Comparison of ENCODE assay signal across 28 cellular contexts in genomic region chr3:14306167-14306566, GRCh38.
"Had no signal": no experiment of that assay in that cellular context is flagged by ENCODE, and none has a peak within 500 bp of the region (broad histone marks: within the 10 kb centered on the region; RNA-seq: fewer than 3 reads in every experiment).

No MANE protein-coding gene starts in this region.

- H3K36me3 ChIP-seq: breast epithelium, sigmoid colon, vagina had no signal

- H3K4me3 Mint-ChIP-seq: activated CD4-positive, alpha-beta T cell treated with anti-CD3 and anti-CD28 coated beads, Interleukin-2, amount 10 ng/mL, durations not matched to agents 7 days and 5 days; activated CD8-positive, alpha-beta memory T cell treated with anti-CD3 and anti-CD28 coated beads, Interleukin-2, amount 10 ng/mL, durations not matched to agents 7 days and 5 days; activated CD8-positive, alpha-beta T cell treated with anti-CD3 and anti-CD28 coated beads, Interleukin-2, amount 10 ng/mL, durations not matched to agents 7 days and 5 days; central memory CD8-positive, alpha-beta T cell; dendritic cell treated with granulocyte-macrophage colony-stimulating factor and Interleukin-4, amounts not matched to agents 40 ng/mL and 50 ng/mL, for 4 days; endodermal cell; stimulated activated memory B cell treated with anti-CD40 and anti-IgM and Interleukin-4, amounts not matched to agents 10 μg/mL and 1 μg/mL and 100 μg/mL, for 72 hours; stimulated activated naive CD8-positive, alpha-beta T cell treated with anti-CD3 and anti-CD28 coated beads, Interleukin-15, amount 100 ng/mL, for 72 hours; T-helper 17 cell; type B pancreatic cell had no signal

- H3K9me3 Mint-ChIP-seq: activated CD4-positive, alpha-beta T cell treated with anti-CD3 and anti-CD28 coated beads, Interleukin-2, amount 10 ng/mL, durations not matched to agents 7 days and 5 days; activated naive CD4-positive, alpha-beta T cell treated with anti-CD3 and anti-CD28 coated beads, Interleukin-2, amount 50 U/mL, for 72 hours; central memory CD8-positive, alpha-beta T cell; dendritic cell treated with granulocyte-macrophage colony-stimulating factor and Interleukin-4, amounts not matched to agents 40 ng/mL and 50 ng/mL, for 4 days; naive thymus-derived CD4-positive, alpha-beta T cell; stimulated activated memory B cell treated with anti-CD40 and anti-IgM and Interleukin-4, amounts not matched to agents 10 μg/mL and 1 μg/mL and 100 μg/mL, for 72 hours; stimulated activated naive CD8-positive, alpha-beta T cell treated with anti-CD3 and anti-CD28 coated beads, Interleukin-15, amount 100 ng/mL, for 72 hours; type B pancreatic cell had no signal

- H3K27ac Mint-ChIP-seq: activated CD4-positive, alpha-beta T cell treated with anti-CD3 and anti-CD28 coated beads, Interleukin-2, amount 10 ng/mL, durations not matched to agents 7 days and 5 days; activated CD8-positive, alpha-beta memory T cell treated with anti-CD3 and anti-CD28 coated beads, Interleukin-2, amount 10 ng/mL, durations not matched to agents 7 days and 5 days; activated CD8-positive, alpha-beta T cell treated with anti-CD3 and anti-CD28 coated beads, Interleukin-2, amount 10 ng/mL, durations not matched to agents 7 days and 5 days; activated naive CD4-positive, alpha-beta T cell treated with anti-CD3 and anti-CD28 coated beads, Interleukin-2, amount 50 U/mL, for 72 hours; dendritic cell treated with granulocyte-macrophage colony-stimulating factor and Interleukin-4, amounts not matched to agents 40 ng/mL and 50 ng/mL, for 4 days; endodermal cell; naive thymus-derived CD4-positive, alpha-beta T cell; progenitor cell of endocrine pancreas; stimulated activated memory B cell treated with anti-CD40 and anti-IgM and Interleukin-4, amounts not matched to agents 10 μg/mL and 1 μg/mL and 100 μg/mL, for 72 hours; T-helper 17 cell; type B pancreatic cell had no signal

- DNase-seq: activated CD4-positive, alpha-beta T cell treated with anti-CD3 and anti-CD28 coated beads, Interleukin-2, amount 10 ng/mL, durations not matched to agents 7 days and 5 days; activated CD4-positive, CD25-positive, alpha-beta regulatory T cell treated with anti-CD3 and anti-CD28 coated beads, Interleukin-2, amount 50 U/mL, for 72 hours; activated CD8-positive, alpha-beta memory T cell treated with anti-CD3 and anti-CD28 coated beads, Interleukin-2, amount 10 ng/mL, durations not matched to agents 7 days and 5 days; activated CD8-positive, alpha-beta T cell treated with anti-CD3 and anti-CD28 coated beads, Interleukin-2, amount 10 ng/mL, durations not matched to agents 7 days and 5 days; activated naive CD4-positive, alpha-beta T cell; activated T-cell treated with anti-CD3 and anti-CD28 coated beads, Interleukin-2, amount 50 U/mL, for 48 hours; endodermal cell; foreskin melanocyte; midbrain; naive thymus-derived CD4-positive, alpha-beta T cell; sigmoid colon; stimulated activated CD4-positive, alpha-beta T cell treated with anti-CD3 and anti-CD28 coated beads, Interleukin-1b, Interleukin-23, amount 100 ng/mL, for 48 hours; stimulated activated CD4-positive, alpha-beta T cell treated with anti-CD3 and anti-CD28 coated beads, Interleukin-4, amount 100 ng/mL, for 4 hours; stimulated activated CD8-positive, alpha-beta memory T cell treated with anti-CD3 and anti-CD28 coated beads, Interleukin-4, amount 100 ng/mL, for 48 hours; stimulated activated naive CD8-positive, alpha-beta T cell treated with anti-CD3 and anti-CD28 coated beads, Interleukin-15, amount 100 ng/mL, for 72 hours; substantia nigra; T-helper 17 cell; T1000 had no signal

- H3K4me3 ChIP-seq: breast epithelium, sigmoid colon, smooth muscle cell, vagina had no signal

- H3K36me3 Mint-ChIP-seq: activated CD8-positive, alpha-beta memory T cell treated with anti-CD3 and anti-CD28 coated beads, Interleukin-2, amount 10 ng/mL, durations not matched to agents 7 days and 5 days; activated naive CD4-positive, alpha-beta T cell treated with anti-CD3 and anti-CD28 coated beads, Interleukin-2, amount 50 U/mL, for 72 hours; naive thymus-derived CD4-positive, alpha-beta T cell; stimulated activated memory B cell treated with anti-CD40 and anti-IgM and Interleukin-4, amounts not matched to agents 10 μg/mL and 1 μg/mL and 100 μg/mL, for 72 hours; type B pancreatic cell had no signal

- H3K27ac ChIP-seq: sigmoid colon, vagina had no signal

- H3K27me3 ChIP-seq: sigmoid colon, vagina had no signal

- H3K9me3 ChIP-seq: breast epithelium, sigmoid colon, vagina had no signal

- FAIRE-seq: islet of Langerhans had no signal
